Comparison of ENCODE assay signal across 9 cellular contexts in genomic region chr11:3942956-3943497, GRCh38.
DNase-seq lines count a peak whose midpoint lies in the region; ATAC-seq and TF ChIP-seq lines count a peak whose summit lies in the region.
"Had no signal": no experiment of that assay in that cellular context is flagged by ENCODE, and none has a peak within 500 bp of the region (broad histone marks: within the 10 kb centered on the region; RNA-seq: fewer than 3 reads in every experiment).

No MANE protein-coding gene starts in this region.

- peaks cover 85 to 96% (median 91%) of the 10 kb centered on the region in 3 donors for H3K4me1 Mint-ChIP-seq in CD8-positive, alpha-beta memory T cell

- H3K4me3 ChIP-seq in CD8-positive, alpha-beta memory T cell (ENCODE audit: low read length), result peak overlapping the region; percentile 10
- H3K4me3 ChIP-seq in Loucy (ENCODE audit: low read length, poor library complexity, severe bottlenecking) (peak overlapping the region; percentile 58), cardiac fibroblast (replicated peaks in 1 of 2; ENCODE audit: low read depth in 2 of 2, low read length in 2 of 2) (no peak overlapping the region), neutrophil (ENCODE audit: low read depth in 1 of 2, low read length in 1 of 2) (no peak overlapping the region), BE2C (ENCODE audit: low read depth, low read length) (no peak overlapping the region)

- H3F3A ChIP-seq in Loucy (ENCODE audit: low read depth), result peaks cover 37% of the 10 kb centered on the region

- no peaks in the 10 kb centered on the region for H3K27me3 ChIP-seq in CD8-positive, alpha-beta memory T cell (ENCODE audit: insufficient read depth, low read length, poor library complexity, severe bottlenecking)
- H3K27me3 ChIP-seq in Loucy (ENCODE audit: insufficient read depth, low read length, poor library complexity, severe bottlenecking), result no peaks in the 10 kb centered on the region
- H3K27me3 ChIP-seq in neutrophil, result no peaks in the 10 kb centered on the region
- no peaks in the 10 kb centered on the region for H3K27me3 ChIP-seq in BE2C

- H3K4me1 ChIP-seq in CD8-positive, alpha-beta memory T cell (ENCODE audit: insufficient read depth, low read length), result peaks cover 81% of the 10 kb centered on the region
- H3K4me1 ChIP-seq in Loucy (ENCODE audit: insufficient read depth, low read length, poor library complexity, severe bottlenecking) (peaks cover 60% of the 10 kb centered on the region), neutrophil (ENCODE audit: control insufficient read depth in 1 of 2, insufficient read depth in 1 of 2, low read depth in 1 of 2, low read length in 1 of 2) (peaks cover 32 to 48% of the 10 kb centered on the region in 2 experiments), BE2C (no peaks in the 10 kb centered on the region)

- peak overlapping the region in 6 of 7 donors; percentile 36 to 68 (median 55) for H3K4me3 Mint-ChIP-seq in CD8-positive, alpha-beta memory T cell

- H3K36me3 Mint-ChIP-seq in CD8-positive, alpha-beta memory T cell, result peaks cover 6 to 7% (median 7%) of the 10 kb centered on the region in 3 donors

- intact Hi-C loops in left colon (cut with DNase I, micrococcal nuclease), result no loop called here

- no peaks in the 10 kb centered on the region for H4K20me1 ChIP-seq in Loucy (ENCODE audit: insufficient read depth, low read length, poor library complexity, severe bottlenecking)

- no peaks in the 10 kb centered on the region for H3K27me3 Mint-ChIP-seq in CD8-positive, alpha-beta memory T cell

- POLR2A ChIA-PET in CD8-positive, alpha-beta memory T cell (lab: Charles Lee), result interaction anchor here (0.6 kb wide), 2 partner anchors 38 to 88 kb away, joined by 3 read pairs; no protein-coding TSS in a partner anchor

- peaks cover 70% of the 10 kb centered on the region for H3K79me2 ChIP-seq in Loucy (ENCODE audit: insufficient read depth, low read length)

- no peak overlapping the region for H3K27ac ChIP-seq in CD8-positive, alpha-beta memory T cell (ENCODE audit: low read depth, low read length)
- H3K27ac ChIP-seq in neutrophil, result peak overlapping the region; percentile 65

- peak overlapping the region; percentile 76 for H3K4me2 ChIP-seq in Loucy (ENCODE audit: low read depth, low read length, poor library complexity, severe bottlenecking)

- no peak for DNase-seq in CD8-positive, alpha-beta memory T cell
- DNase-seq in cardiac fibroblast (ENCODE audit: low read depth in 2 of 2) (peak; percentile 49 to 61), left colon (no peak), cerebellar nuclear complex (lab: John Stamatoyannopoulos, UW) (no peak), BE2C (no peak)
- DNase-seq in stimulated activated CD4-positive, alpha-beta T cell treated with anti-CD3 and anti-CD28 coated beads, Interleukin-4, amount 100 ng/mL, for 4 hours, result no peak
- DNase-seq: NCI-H69 had no signal

- H2AFZ ChIP-seq in Loucy (ENCODE audit: low read length), result no peak overlapping the region

- peaks cover 0 to 1% (median 0%) of the 10 kb centered on the region in 5 donors for H3K9me3 Mint-ChIP-seq in CD8-positive, alpha-beta memory T cell

- H3K36me3 ChIP-seq in CD8-positive, alpha-beta memory T cell (ENCODE audit: insufficient read depth, low read length), result no peaks in the 10 kb centered on the region
- H3K36me3 ChIP-seq in Loucy (ENCODE audit: insufficient read depth, low read length) (no peaks in the 10 kb centered on the region), neutrophil (no peaks in the 10 kb centered on the region), BE2C (no peaks in the 10 kb centered on the region)

- CTCF ChIA-PET in CD8-positive, alpha-beta memory T cell (lab: Charles Lee), result interaction anchor here (0.8 to 4.2 kb wide), 14 partner anchors 9 to 130 kb away, joined by 3 to 28 read pairs (median 6); partner anchors contain the start of genes RHOG and STIM1

- no peaks in the 10 kb centered on the region for H3K9me2 ChIP-seq in Loucy (replicated peaks; ENCODE audit: low read depth, low read length)

- TF ChIP-seq CTCF in Loucy (conservative IDR thresholded peaks at IDR 0.05; ENCODE audit: low read length) (no peak), cardiac fibroblast (IDR thresholded peaks at IDR 0.05; ENCODE audit: low read depth, low read length) (no peak), neutrophil (IDR thresholded peaks at IDR 0.05) (no peak), BE2C (IDR thresholded peaks at IDR 0.05; ENCODE audit: low read depth, low read length) (no peak)

- peak overlapping the region; percentile 60 for H3K9ac ChIP-seq in Loucy (ENCODE audit: low read depth, low read length, poor library complexity, severe bottlenecking)

- no peaks in the 10 kb centered on the region for H3K9me3 ChIP-seq in CD8-positive, alpha-beta memory T cell (ENCODE audit: low read length)
- H3K9me3 ChIP-seq in Loucy (ENCODE audit: insufficient read depth, low read depth, low read length), result no peaks in the 10 kb centered on the region
- no peaks in the 10 kb centered on the region for H3K9me3 ChIP-seq in neutrophil
- no peaks in the 10 kb centered on the region for H3K9me3 ChIP-seq in BE2C

- ATAC-seq in left colon, result no peak

- peak overlapping the region; percentile 57 to 96 (median 90) for H3K27ac Mint-ChIP-seq in CD8-positive, alpha-beta memory T cell

Comparison
In these comparisons a context has a peak if more than half of its experiments do, and no peak if none do; other contexts are left out.
1. DNase-seq: peak in cardiac fibroblast (2 of 2); none in CD8-positive, alpha-beta memory T cell (0 of 5), left colon (0 of 2), stimulated activated CD4-positive, alpha-beta T cell treated with anti-CD3 and anti-CD28 coated beads, Interleukin-4, amount 100 ng/mL, for 4 hours (0 of 2), cerebellar nuclear complex (0 of 2) and BE2C (single experiment).
2. H3K4me3 ChIP-seq: peak in CD8-positive, alpha-beta memory T cell (single experiment) and Loucy (single experiment); none in cardiac fibroblast (0 of 2), neutrophil (0 of 2) and BE2C (single experiment).